In genomic region chr1:231240883-231241735, GRCh38 we compare ENCODE assay signal across 8 cellular contexts. TPM values are rescaled to one million over a fixed set of nuclear protein-coding genes. Genes with fewer than 3 reads are reported as not detected.
DNase-seq lines count a peak whose midpoint lies in the region; ATAC-seq and TF ChIP-seq lines count a peak whose summit lies in the region.

Gene GNPAT, plus strand, starts transcription at chr1:231241212. Its CDS starts 167 bp downstream, at chr1:231241379.

- DNase-seq in EH (ENCODE audit: low read depth): peak; percentile 89
- DNase-seq in GM23248: peak; percentile 96
- DNase-seq in LHCN-M2 (ENCODE audit: low read depth): peak; percentile 81
- peak; percentile 44 for DNase-seq in SHP77 treated with DMSO at 0.1 percent for 48 hours (lab: John Stamatoyannopoulos, UW)
- peak; percentile 97 for DNase-seq in activated effector memory CD4-positive, alpha-beta T cell treated with anti-CD3 and anti-CD28 coated beads, Interleukin-2, amount 50 U/mL, for 16 hours
- DNase-seq in fibroblast of the conjunctiva (ENCODE audit: low read depth): peak; percentile 70
- DNase-seq in stimulated activated naive CD8-positive, alpha-beta T cell treated with anti-CD3 and anti-CD28 coated beads, Interleukin-15, amount 100 ng/mL, for 72 hours: peak; percentile 91 to 92

- H3K36me3 ChIP-seq in GM23248 (ENCODE audit: low read depth): peaks cover 8% of the 10 kb centered on the region; the same call in 1 of the 2 replicates
- peaks cover 5% of the 10 kb centered on the region for H3K36me3 ChIP-seq in neural cell (ENCODE audit: insufficient read depth, low read length)

- H3K4me1 Mint-ChIP-seq in stimulated activated naive CD8-positive, alpha-beta T cell treated with anti-CD3 and anti-CD28 coated beads, Interleukin-15, amount 100 ng/mL, for 72 hours: peaks cover 70% of the 10 kb centered on the region

- H3K27ac Mint-ChIP-seq in stimulated activated naive CD8-positive, alpha-beta T cell treated with anti-CD3 and anti-CD28 coated beads, Interleukin-15, amount 100 ng/mL, for 72 hours: peak within 1 kb of the TSS; percentile 99

- TF ChIP-seq EP300 in neural cell (conservative IDR thresholded peaks at IDR 0.05; ENCODE audit: poor library complexity, severe bottlenecking): no peak

- H3K4me2 ChIP-seq in GM23248 (ENCODE audit: unreplicated experiment) (peak within 1 kb of the TSS; percentile 93), neural cell (ENCODE audit: low read length) (peak within 1 kb of the TSS; percentile 98)

- peak; percentile 39 for TF ChIP-seq RAD21 in neural cell (conservative IDR thresholded peaks at IDR 0.05)

- peak within 1 kb of the TSS; percentile 95 for H2AFZ ChIP-seq in GM23248
- H2AFZ ChIP-seq in neural cell (ENCODE audit: low read depth, low read length): peak within 1 kb of the TSS; percentile 92

- peak; percentile 98 for ATAC-seq in stimulated activated naive CD8-positive, alpha-beta T cell treated with anti-CD3 and anti-CD28 coated beads, Interleukin-15, amount 100 ng/mL, for 72 hours

- H3F3A ChIP-seq in GM23248 (ENCODE audit: insufficient read depth): no peaks in the 10 kb centered on the region
- H3F3A ChIP-seq in neural cell (ENCODE audit: insufficient read depth, low read length, poor library complexity, severe bottlenecking): no peaks in the 10 kb centered on the region

- no peaks in the 10 kb centered on the region for H3K27me3 Mint-ChIP-seq in stimulated activated naive CD8-positive, alpha-beta T cell treated with anti-CD3 and anti-CD28 coated beads, Interleukin-15, amount 100 ng/mL, for 72 hours

- H4K20me1 ChIP-seq in GM23248 (ENCODE audit: insufficient read depth): no peaks in the 10 kb centered on the region
- no peaks in the 10 kb centered on the region for H4K20me1 ChIP-seq in neural cell (ENCODE audit: insufficient read depth)

- H3K27ac ChIP-seq in GM23248 (peak within 1 kb of the TSS; percentile 65), neural cell (ENCODE audit: low read length) (peak within 1 kb of the TSS; percentile 57)

- 2 to 3% methylated on average over 51 of the region's 51 CpGs for WGBS in GM23248 (ENCODE audit: low coverage in 1 of 2, low lambda C conversion rate in 2 of 2, missing lambda C conversion rate in 2 of 2), 2 experiments

- H3K27me3 ChIP-seq in GM23248 (replicated peaks; ENCODE audit: insufficient read depth): no peaks in the 10 kb centered on the region
- H3K27me3 ChIP-seq in neural cell (ENCODE audit: insufficient read depth, low read depth, low read length): no peaks in the 10 kb centered on the region

- peak within 1 kb of the TSS; percentile 92 to 99 for H3K4me3 Mint-ChIP-seq in stimulated activated naive CD8-positive, alpha-beta T cell treated with anti-CD3 and anti-CD28 coated beads, Interleukin-15, amount 100 ng/mL, for 72 hours

- peak; percentile 30 for TF ChIP-seq CTCF in neural cell (IDR thresholded peaks at IDR 0.05; ENCODE audit: poor library complexity, severe bottlenecking)

- in situ Hi-C loops in GM23248 (cut with MboI): no loop called here

- peaks cover 21% of the 10 kb centered on the region for H3K4me1 ChIP-seq in GM23248 (ENCODE audit: insufficient read depth)

- H3K9me2 ChIP-seq in GM23248 (ENCODE audit: insufficient read depth) (no peaks in the 10 kb centered on the region), neural cell (ENCODE audit: insufficient read depth, low read length) (no peaks in the 10 kb centered on the region)

- H3K9me3 Mint-ChIP-seq in stimulated activated naive CD8-positive, alpha-beta T cell treated with anti-CD3 and anti-CD28 coated beads, Interleukin-15, amount 100 ng/mL, for 72 hours: no peaks in the 10 kb centered on the region

- H3K9me3 ChIP-seq in GM23248 (ENCODE audit: low read depth): no peaks in the 10 kb centered on the region
- H3K9me3 ChIP-seq in neural cell (ENCODE audit: low read length): no peaks in the 10 kb centered on the region

- H3K9ac ChIP-seq in GM23248: peak within 1 kb of the TSS; percentile 86
- peak within 1 kb of the TSS; percentile 77 for H3K9ac ChIP-seq in neural cell (ENCODE audit: low read length)

- peaks cover 74% of the 10 kb centered on the region for H3K79me2 ChIP-seq in GM23248 (ENCODE audit: insufficient read depth)
- H3K79me2 ChIP-seq in neural cell (replicated peaks; ENCODE audit: insufficient read depth, low read length): peaks cover 37% of the 10 kb centered on the region

- H3K4me3 ChIP-seq in GM23248 (peak within 1 kb of the TSS; percentile 88), neural cell (ENCODE audit: low read length) (peak within 1 kb of the TSS; percentile 94)

TF ChIP-seq in neural cell, 6 proteins besides CTCF, POLR2A, EP300 and RAD21:
- peak; percentile 94 for TF ChIP-seq TAF1 (IDR thresholded peaks at IDR 0.05; ENCODE audit: low read depth)
- no peak for TF ChIP-seq EZH2 (IDR thresholded peaks at IDR 0.05; ENCODE audit: borderline replicate concordance, insufficient read depth, low read length, poor library complexity, severe bottlenecking)
- TF ChIP-seq SMC3 (conservative IDR thresholded peaks at IDR 0.05; ENCODE audit: poor library complexity): peak; percentile 51
- peak; percentile 70 for TF ChIP-seq REST (IDR thresholded peaks at IDR 0.05; ENCODE audit: borderline replicate concordance)
- peak; percentile 85 for TF ChIP-seq POLR2AphosphoS5 (IDR thresholded peaks at IDR 0.05)
- TF ChIP-seq MXI1 (conservative IDR thresholded peaks at IDR 0.05; ENCODE audit: poor library complexity, severe bottlenecking): peak; percentile 96

RNA-seq across cellular contexts. Expression of gene GNPAT, which starts in this region (rescaled TPM):
- 35.8 and 47.2 TPM in 2 replicates for total RNA-seq in GM23248 (2014; rRNA removed; shearing (Covaris generic))
- polyA plus RNA-seq in GM23248 (2016; fragmentation: Nextera tagmentation; extraction: Ambion mirVana) (35.4 and 37.6 TPM in 2 replicates), neural cell (50.8 and 58.6 TPM in 2 replicates)
- 79.7 TPM in 2 replicates for total RNA-seq in LHCN-M2 (2014; rRNA removed)
- 32.6 TPM for polyA plus RNA-seq in LHCN-M2 (2012)
- 56.0 and 56.5 TPM in 2 replicates for polyA minus RNA-seq in neural cell

Comparison
In these comparisons a context has a peak if more than half of its experiments do, and no peak if none do; other contexts are left out.
1. Peak in every context shown above with its lines: DNase-seq, ATAC-seq, H3K4me3 ChIP-seq and H3K27ac ChIP-seq.
2. DNase-seq: peak in every context shown above with its lines; median percentile 97 in activated effector memory CD4-positive, alpha-beta T cell treated with anti-CD3 and anti-CD28 coated beads, Interleukin-2, amount 50 U/mL, for 16 hours; 96 in GM23248; 92 in stimulated activated naive CD8-positive, alpha-beta T cell treated with anti-CD3 and anti-CD28 coated beads, Interleukin-15, amount 100 ng/mL, for 72 hours; 89 in EH; 81 in LHCN-M2; 70 in fibroblast of the conjunctiva; 44 in SHP77 treated with DMSO at 0.1 percent for 48 hours.